1 cellular context compared by ENCODE assay signal in the genomic region with DNA sequence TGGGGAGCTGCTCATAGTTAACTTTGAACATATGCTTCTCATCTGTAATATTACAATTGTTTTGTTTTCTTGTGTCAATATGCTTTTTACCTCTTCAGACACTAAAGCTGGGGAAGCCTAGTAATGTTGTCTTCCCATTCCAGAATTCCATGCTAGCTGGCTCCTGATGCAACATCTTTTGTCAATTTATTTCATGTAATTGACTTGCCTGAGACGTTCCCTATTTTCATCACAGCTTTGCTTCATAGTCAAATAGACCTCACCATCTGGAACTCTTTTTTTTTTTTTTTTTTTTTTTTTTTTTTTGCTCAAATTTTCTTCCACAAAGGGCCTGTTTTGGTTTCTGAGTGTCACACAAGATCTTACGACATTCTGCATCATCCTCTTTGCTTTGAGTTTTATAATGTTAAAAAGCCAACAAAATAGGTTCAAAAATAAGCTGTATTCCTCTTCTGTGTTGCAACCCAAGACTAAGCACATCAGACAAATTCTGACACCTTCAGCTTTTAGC.
TF ChIP-seq lines count a peak whose summit lies in the region.

No MANE protein-coding gene starts in this region.

TF ChIP-seq in IMR-90, 13 proteins besides CTCF, POLR2A, EP300 and RAD21 (continued from another document):
- TF ChIP-seq, protein P1, sequence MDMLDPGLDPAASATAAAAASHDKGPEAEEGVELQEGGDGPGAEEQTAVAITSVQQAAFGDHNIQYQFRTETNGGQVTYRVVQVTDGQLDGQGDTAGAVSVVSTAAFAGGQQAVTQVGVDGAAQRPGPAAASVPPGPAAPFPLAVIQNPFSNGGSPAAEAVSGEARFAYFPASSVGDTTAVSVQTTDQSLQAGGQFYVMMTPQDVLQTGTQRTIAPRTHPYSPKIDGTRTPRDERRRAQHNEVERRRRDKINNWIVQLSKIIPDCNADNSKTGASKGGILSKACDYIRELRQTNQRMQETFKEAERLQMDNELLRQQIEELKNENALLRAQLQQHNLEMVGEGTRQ (IDR thresholded peaks at IDR 0.05; ENCODE audit: low read depth, low read length), result no peak
- TF ChIP-seq RCOR1 (IDR thresholded peaks at IDR 0.05; ENCODE audit: insufficient replicate concordance, low read length), result no peak
- no peak for TF ChIP-seq CHD1 (IDR thresholded peaks at IDR 0.05; ENCODE audit: low read depth, low read length)
- TF ChIP-seq MXI1 (IDR thresholded peaks at IDR 0.05; ENCODE audit: borderline replicate concordance, low read depth, low read length), result no peak
- no peak for TF ChIP-seq MAZ (IDR thresholded peaks at IDR 0.05; ENCODE audit: borderline replicate concordance, low read depth, low read length)
- TF ChIP-seq CEBPB (IDR thresholded peaks at IDR 0.05; ENCODE audit: low read depth, low read length), result no peak
